1 cellular context compared by ENCODE assay signal in the genomic region with DNA sequence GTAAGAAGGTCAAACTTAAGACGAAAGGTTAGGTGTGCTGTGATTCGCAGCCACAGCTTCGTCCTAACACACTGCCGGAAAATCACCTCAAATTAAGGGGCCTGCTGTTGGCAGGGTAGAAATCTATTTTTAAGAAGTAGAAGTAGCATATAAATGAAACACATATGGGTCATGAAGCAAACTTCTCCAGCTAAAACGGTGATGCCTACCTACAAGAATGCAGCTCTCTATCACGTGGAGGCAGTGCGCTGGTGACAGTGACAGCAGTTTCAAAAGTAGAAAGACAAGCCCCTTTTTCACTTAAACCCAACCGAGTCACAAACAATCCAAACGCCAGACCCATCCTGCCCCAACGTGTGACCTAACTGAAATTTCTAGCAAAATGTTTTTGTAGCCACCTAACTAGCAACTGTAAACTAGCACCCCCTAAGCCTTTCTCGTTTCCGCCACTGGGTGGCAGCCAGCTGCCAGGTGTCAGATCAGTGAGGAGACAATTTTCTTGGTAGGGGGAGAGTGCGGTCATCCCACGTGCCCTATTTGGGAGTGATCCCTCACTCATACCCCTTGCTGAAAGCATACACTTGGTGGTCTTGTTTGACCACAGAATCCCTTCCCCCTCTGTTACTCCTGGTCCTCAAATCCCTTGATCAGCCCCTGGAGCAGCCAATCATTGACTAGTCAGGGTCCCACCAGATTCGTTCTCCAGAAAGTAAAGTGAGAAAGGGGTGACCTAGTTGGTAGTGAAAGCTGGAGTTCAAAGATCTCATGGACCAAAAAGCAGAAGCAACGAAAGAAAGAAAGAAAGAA.
TF ChIP-seq lines count a peak whose summit lies in the region.

No MANE protein-coding gene starts in this region.

TF ChIP-seq in HCT116, 20 proteins besides CTCF, POLR2A, EP300 and RAD21 (continued from another document):
- TF ChIP-seq, protein P1, sequence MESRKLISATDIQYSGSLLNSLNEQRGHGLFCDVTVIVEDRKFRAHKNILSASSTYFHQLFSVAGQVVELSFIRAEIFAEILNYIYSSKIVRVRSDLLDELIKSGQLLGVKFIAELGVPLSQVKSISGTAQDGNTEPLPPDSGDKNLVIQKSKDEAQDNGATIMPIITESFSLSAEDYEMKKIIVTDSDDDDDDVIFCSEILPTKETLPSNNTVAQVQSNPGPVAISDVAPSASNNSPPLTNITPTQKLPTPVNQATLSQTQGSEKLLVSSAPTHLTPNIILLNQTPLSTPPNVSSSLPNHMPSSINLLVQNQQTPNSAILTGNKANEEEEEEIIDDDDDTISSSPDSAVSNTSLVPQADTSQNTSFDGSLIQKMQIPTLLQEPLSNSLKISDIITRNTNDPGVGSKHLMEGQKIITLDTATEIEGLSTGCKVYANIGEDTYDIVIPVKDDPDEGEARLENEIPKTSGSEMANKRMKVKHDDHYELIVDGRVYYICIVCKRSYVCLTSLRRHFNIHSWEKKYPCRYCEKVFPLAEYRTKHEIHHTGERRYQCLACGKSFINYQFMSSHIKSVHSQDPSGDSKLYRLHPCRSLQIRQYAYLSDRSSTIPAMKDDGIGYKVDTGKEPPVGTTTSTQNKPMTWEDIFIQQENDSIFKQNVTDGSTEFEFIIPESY (IDR thresholded peaks at IDR 0.05; ENCODE audit: extremely low read depth, insufficient replicate concordance, low read length) = no peak
